In the genomic region with DNA sequence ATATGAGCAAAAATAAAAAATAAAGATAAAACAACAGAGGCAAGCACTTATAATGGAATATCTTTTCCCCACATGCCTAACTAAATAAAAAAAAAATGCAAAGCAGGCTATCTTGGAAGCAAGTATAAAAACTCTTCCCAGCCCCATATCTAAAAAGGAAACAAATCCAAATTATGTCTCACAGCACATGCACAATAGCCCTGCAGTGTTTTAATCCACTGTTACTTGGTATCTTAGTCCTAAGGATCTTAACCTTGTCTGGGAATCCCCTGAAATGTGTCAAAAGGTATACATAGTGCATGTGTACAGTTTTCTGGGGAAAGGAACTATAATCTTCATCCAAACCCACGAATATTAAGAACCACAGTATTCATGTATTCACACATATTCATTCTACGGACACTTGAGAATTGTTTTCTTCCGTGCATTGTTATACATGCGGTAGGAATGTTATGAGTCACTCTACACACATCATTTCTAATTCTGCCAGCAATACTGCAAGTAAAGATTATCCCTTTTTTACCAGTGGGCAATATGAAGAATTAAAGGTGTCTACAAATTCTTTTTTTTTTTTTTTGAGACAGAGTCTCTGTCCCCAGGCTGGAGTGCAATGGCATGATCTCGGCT, we compare ENCODE assay signal across 10 cellular contexts. TPM values are rescaled to one million over a fixed set of nuclear protein-coding genes. Genes with fewer than 3 reads are reported as not detected.
A peak's percentile ranks its signal among the peaks of the same experiment; 100 is the strongest.
DNase-seq lines count a peak whose midpoint lies in the region; ATAC-seq and TF ChIP-seq lines count a peak whose summit lies in the region.
"Had no signal": no experiment of that assay in that cellular context is flagged by ENCODE, and none has a peak within 500 bp of the region (broad histone marks: within the 10 kb centered on the region; RNA-seq: fewer than 3 reads in every experiment).

No MANE protein-coding gene starts in this region.

- TF ChIP-seq CTCF in RWPE1 (conservative IDR thresholded peaks at IDR 0.05; ENCODE audit: low read depth), result no peak
- TF ChIP-seq CTCF in body of pancreas (IDR thresholded peaks at IDR 0.05), result no peak
- no peak for TF ChIP-seq CTCF in adrenal gland (IDR thresholded peaks at IDR 0.05)

- no peak overlapping the region for H3K4me2 ChIP-seq in mesenchymal stem cell (ENCODE audit: low read length, poor library complexity, severe bottlenecking)

- no peak overlapping the region for H2AK5ac ChIP-seq in mesenchymal stem cell (ENCODE audit: low read length, severe bottlenecking)

- H3K4ac ChIP-seq in mesenchymal stem cell (ENCODE audit: low read depth in 1 of 2, low read length in 2 of 2), result no peak overlapping the region

- H3K27me3 ChIP-seq in mesenchymal stem cell (ENCODE audit: control insufficient read depth in 1 of 2, insufficient read depth in 1 of 2, low read length in 2 of 2), result no peaks in the 10 kb centered on the region
- no peaks in the 10 kb centered on the region for H3K27me3 ChIP-seq in body of pancreas
- H3K27me3 ChIP-seq in adrenal gland, result no peaks in the 10 kb centered on the region

- intact Hi-C loops in body of pancreas (cut with DNase I) (no loop called here), adrenal gland (cut with DNase I) (no loop called here)

- POLR2A ChIA-PET in RWPE1 (lab: Yijun Ruan, JAX; ENCODE audit: low non-redundant PET), result no interaction called here

- peak overlapping the region; percentile 69 for H3K9ac ChIP-seq in mesenchymal stem cell (ENCODE audit: low read length)

- H3K18ac ChIP-seq in mesenchymal stem cell (ENCODE audit: low read depth in 1 of 2, low read length in 2 of 2), result no peak overlapping the region

- H3K36me3 ChIP-seq in mesenchymal stem cell (ENCODE audit: control insufficient read depth in 1 of 2, insufficient read depth in 2 of 2, low read depth in 1 of 2, low read length in 2 of 2) (no peaks in the 10 kb centered on the region), body of pancreas (replicated peaks in 1 of 2; ENCODE audit: insufficient read depth in 1 of 2, low read depth in 2 of 2) (no peaks in the 10 kb centered on the region), adrenal gland (replicated peaks in 1 of 2) (no peaks in the 10 kb centered on the region)

- peaks cover 6% of the 10 kb centered on the region for H3K9me3 ChIP-seq in mesenchymal stem cell (ENCODE audit: control insufficient read depth, low read length)
- no peaks in the 10 kb centered on the region for H3K9me3 ChIP-seq in body of pancreas
- no peaks in the 10 kb centered on the region for H3K9me3 ChIP-seq in adrenal gland (replicated peaks in 1 of 3)

- DNase-seq in RWPE1 (ENCODE audit: low spot score) (peak; percentile 87), mesenchymal stem cell (peak; percentile 43), body of pancreas (no peak), COLO668 (lab: John Stamatoyannopoulos, UW; ENCODE audit: unreplicated experiment) (no peak), adrenal gland (no peak), T-helper 2 cell (no peak)
- DNase-seq: endodermal cell, NCI-H1436 had no signal

- 73% methylated on average over 2 of the region's 5 CpGs for WGBS in mesenchymal stem cell
- 75 to 82% methylated on average over 5 of the region's 5 CpGs for WGBS in body of pancreas, 2 donors
- WGBS in adrenal gland, 4 donors, result 67 to 81% (median 78%) methylated on average over 5 of the region's 5 CpGs

- no peak overlapping the region for H4K91ac ChIP-seq in mesenchymal stem cell (ENCODE audit: low read length)

- H3K4me3 ChIP-seq in mesenchymal stem cell (ENCODE audit: insufficient read depth in 1 of 2, low read depth in 1 of 2, low read length in 2 of 2) (peak overlapping the region in 1 of 2 experiments; percentile 59), body of pancreas (no peak overlapping the region), adrenal gland (no peak overlapping the region)

- H3K4me1 ChIP-seq in mesenchymal stem cell (ENCODE audit: control insufficient read depth, insufficient read depth, low read depth, low read length), result no peaks in the 10 kb centered on the region
- no peaks in the 10 kb centered on the region for H3K4me1 ChIP-seq in body of pancreas
- no peaks in the 10 kb centered on the region for H3K4me1 ChIP-seq in adrenal gland (replicated peaks in 1 of 2)

- TF ChIP-seq POLR2A in body of pancreas (IDR thresholded peaks at IDR 0.05) (no peak), adrenal gland (IDR thresholded peaks at IDR 0.05) (no peak)

- no peak overlapping the region for H3K23ac ChIP-seq in mesenchymal stem cell (ENCODE audit: low read length in 2 of 2)

- CTCF ChIA-PET in RWPE1 (lab: Yijun Ruan, JAX), result interaction anchor here (0.6 kb wide), 2 partner anchors 23 to 855 kb away, joined by 3 to 5 read pairs; no protein-coding TSS in a partner anchor

- no peak overlapping the region for H3K27ac ChIP-seq in RWPE1
- H3K27ac ChIP-seq in mesenchymal stem cell (ENCODE audit: low read length, poor library complexity, severe bottlenecking), result peak overlapping the region; percentile 16
- H3K27ac ChIP-seq in body of pancreas, result no peak overlapping the region
- no peak overlapping the region for H3K27ac ChIP-seq in adrenal gland

- H2BK120ac ChIP-seq in mesenchymal stem cell (ENCODE audit: low read depth, low read length), result no peak overlapping the region

- H2AFZ ChIP-seq in mesenchymal stem cell (ENCODE audit: low read depth, low read length), result no peak overlapping the region

- no peak overlapping the region for H4K8ac ChIP-seq in mesenchymal stem cell (ENCODE audit: low read length)

- H2BK5ac ChIP-seq in mesenchymal stem cell (ENCODE audit: low read depth, low read length, poor library complexity, severe bottlenecking), result no peak overlapping the region

- H2BK12ac ChIP-seq in mesenchymal stem cell (ENCODE audit: low read length in 2 of 2), result no peak overlapping the region

- no peak overlapping the region for H3K14ac ChIP-seq in mesenchymal stem cell (ENCODE audit: low read length in 2 of 2)

- ATAC-seq in GM18508 (IDR thresholded peaks at IDR 0.05; ENCODE audit: insufficient read depth, unreplicated experiment) (peak; percentile 61), HG02759 (IDR thresholded peaks at IDR 0.05; ENCODE audit: unreplicated experiment) (peak; percentile 59), body of pancreas (no peak)

- H2BK15ac ChIP-seq in mesenchymal stem cell (ENCODE audit: low read depth, poor library complexity, severe bottlenecking), result no peak overlapping the region

- no peaks in the 10 kb centered on the region for H3K79me1 ChIP-seq in mesenchymal stem cell (replicated peaks; ENCODE audit: low read length, poor library complexity, severe bottlenecking)

RNA-seq across cellular contexts. Expression of a gene that starts 47.8 kb away (rescaled TPM):
- polyA plus RNA-seq in mesenchymal stem cell (2013, experiment 1 of 2), result 51.4 TPM
- 53.4 TPM for polyA plus RNA-seq in mesenchymal stem cell (2013, experiment 2 of 2)
- 10 to 100 TPM; 14.8 to 34.0 TPM for total RNA-seq in body of pancreas
- total RNA-seq in adrenal gland, result 10 to 100 TPM; 45.3 to 76.0 (median 67.0) TPM
- polyA plus RNA-seq in adrenal gland, result 10 to 100 TPM; 14.7 to 97.2 (median 29.3) TPM

Comparison
In these comparisons a context has a peak if more than half of its experiments do, and no peak if none do; other contexts are left out.
1. DNase-seq: peak in RWPE1 (single experiment) and mesenchymal stem cell (single experiment); none in body of pancreas (0 of 4), COLO668 (single experiment), adrenal gland (0 of 7) and T-helper 2 cell (0 of 5).